ENCODE assay signal across 8 cellular contexts in the genomic region with DNA sequence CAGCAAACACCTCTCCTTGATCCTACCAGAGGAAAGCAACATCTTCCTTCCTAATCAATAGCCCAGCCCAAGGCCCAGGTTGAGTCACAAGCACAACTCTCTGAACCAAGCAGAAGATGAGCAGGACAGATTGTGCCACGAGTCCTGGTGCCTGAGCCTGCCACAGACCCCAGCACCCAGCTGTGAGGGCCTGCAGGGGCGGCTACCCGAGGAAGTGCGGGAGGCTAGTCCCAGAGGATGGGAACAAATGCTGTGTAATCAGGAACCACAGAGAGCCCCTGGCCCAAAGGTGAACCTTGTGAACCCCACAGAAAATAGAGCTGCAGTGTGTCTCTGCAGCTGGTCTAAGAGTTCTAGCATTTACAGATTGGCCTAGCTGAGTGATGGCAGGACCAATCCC.
"Had no signal": no experiment of that assay in that cellular context is flagged by ENCODE, and none has a peak within 500 bp of the region (broad histone marks: within the 10 kb centered on the region; RNA-seq: fewer than 3 reads in every experiment).

No MANE protein-coding gene starts in this region.

- H3K9ac ChIP-seq: KMS-11 had no signal

- H3K27ac ChIP-seq: HL-60, KMS-11 had no signal

- H3K4me1 ChIP-seq: HAP-1 had no signal

- H3K4me3 ChIP-seq: GM23338, HAP-1 had no signal

- ATAC-seq: HCT116 had no signal

- H3K36me3 ChIP-seq: HAP-1 had no signal

- DNase-seq: HFFc6, KBM-7 had no signal

- H3K4me3 Mint-ChIP-seq: GM23338, HFFc6, IgD-negative memory B cell had no signal

- H3K27ac Mint-ChIP-seq: GM23338, HFFc6, IgD-negative memory B cell had no signal

- H3K4me2 ChIP-seq: GM23338, KMS-11 had no signal

- H3K9me3 Mint-ChIP-seq: GM23338, IgD-negative memory B cell had no signal

- H3K9me3 ChIP-seq: HAP-1 had no signal
